In the genomic region with DNA sequence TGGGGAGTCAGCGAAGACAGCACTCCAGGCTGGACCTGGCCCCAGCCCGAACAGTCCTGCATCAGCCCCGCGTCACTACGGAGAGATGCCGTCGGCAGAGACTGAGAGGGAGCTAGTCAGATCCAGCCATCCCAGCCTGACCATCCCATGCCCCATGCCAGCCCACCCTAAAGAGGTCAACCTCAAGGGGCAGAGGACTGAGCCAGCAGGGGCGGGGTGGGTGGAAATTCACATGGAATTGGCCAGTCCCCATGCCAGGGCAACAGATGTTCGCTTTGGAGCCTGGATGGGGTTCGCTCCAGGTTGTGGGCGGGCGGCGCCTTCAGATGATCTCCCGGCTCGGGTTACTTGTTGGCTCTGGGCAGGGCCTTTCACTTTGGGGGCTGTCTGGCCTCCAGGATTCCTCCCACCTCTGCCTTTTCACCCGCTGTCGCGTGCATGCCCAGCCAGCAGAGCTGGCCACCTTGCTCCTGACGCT, we compare ENCODE assay signal across 17 cellular contexts.
DNase-seq lines count a peak whose midpoint lies in the region; ATAC-seq and TF ChIP-seq lines count a peak whose summit lies in the region.
"Had no signal": no experiment of that assay in that cellular context is flagged by ENCODE, and none has a peak within 500 bp of the region (broad histone marks: within the 10 kb centered on the region; RNA-seq: fewer than 3 reads in every experiment).

No MANE protein-coding gene starts in this region.

- intact Hi-C loops in left ventricle myocardium superior (cut with micrococcal nuclease): no loop called here
- intact Hi-C loops in gastrocnemius medialis (cut with DNase I; ENCODE audit: low total_unique reads): loop anchor here (5.0 kb wide), 1 partner anchor 41 kb away; no protein-coding TSS in a partner anchor

- no peak overlapping the region for H3K4me3 ChIP-seq in HEK293 (ENCODE audit: low read depth, low read length)
- no peak overlapping the region for H3K4me3 ChIP-seq in NT2/D1 (ENCODE audit: insufficient read length, low read depth)
- H3K4me3 ChIP-seq in gastrocnemius medialis: peak overlapping the region in 1 of 4 donors; percentile 21
- H3K4me3 ChIP-seq: PC-9 had no signal

- H3K27ac ChIP-seq in HEK293 (ENCODE audit: extremely low read depth, low read depth, low read length) (no peak overlapping the region), gastrocnemius medialis (peak overlapping the region; percentile 44 to 72 (median 66))
- H3K27ac ChIP-seq: PC-9 had no signal

- TF ChIP-seq POLR2A in gastrocnemius medialis (IDR thresholded peaks at IDR 0.05): no peak

- H3K4me1 ChIP-seq in HEK293 (ENCODE audit: control insufficient read depth, insufficient read depth, low read length): 0 out of 2 replicates have a peak, but pooled peaks cover 6% of the 10 kb centered on the region
- peaks cover 33% of the 10 kb centered on the region for H3K4me1 ChIP-seq in NT2/D1 (ENCODE audit: insufficient read depth, insufficient read length)
- H3K4me1 ChIP-seq in gastrocnemius medialis: peaks cover 23 to 34% of the 10 kb centered on the region in 2 donors

- H3K9me3 ChIP-seq in HEK293 (ENCODE audit: control insufficient read depth, insufficient read depth, low read depth, low read length): no peaks in the 10 kb centered on the region
- H3K9me3 ChIP-seq in NT2/D1 (ENCODE audit: insufficient read depth, low read length): peaks cover 9% of the 10 kb centered on the region; the same call in 1 of the 2 replicates
- H3K9me3 ChIP-seq in gastrocnemius medialis: no peaks in the 10 kb centered on the region

- H3K9ac ChIP-seq in NT2/D1 (ENCODE audit: insufficient read length, low read depth): peak overlapping the region; percentile 57

- no peaks in the 10 kb centered on the region for H3K36me3 ChIP-seq in HEK293 (ENCODE audit: control insufficient read depth in 2 of 2, insufficient read depth in 1 of 2, low read length in 2 of 2)
- H3K36me3 ChIP-seq in NT2/D1 (ENCODE audit: insufficient read depth, insufficient read length, low read length): peaks cover 29% of the 10 kb centered on the region
- no peaks in the 10 kb centered on the region for H3K36me3 ChIP-seq in gastrocnemius medialis

- DNase-seq in NT2/D1 (ENCODE audit: low read depth, low spot score): no peak
- DNase-seq in left ventricle myocardium superior: peak; percentile 61
- DNase-seq in gastrocnemius medialis: peak; percentile 17 to 74
- DNase-seq in NCI-H1105 (lab: John Stamatoyannopoulos, UW): no peak
- DNase-seq: activated CD4-positive, alpha-beta T cell treated with anti-CD3 and anti-CD28 coated beads for 36 hours; activated naive CD8-positive, alpha-beta T cell treated with anti-CD3 and anti-CD28 coated beads, Interleukin-2, amount 50 U/mL, for 24 hours; activated T-cell treated with anti-CD3 and anti-CD28 coated beads, Interleukin-2, amount 50 U/mL, for 48 hours; C1 segment of cervical spinal cord; immature natural killer cell; Karpas-422; NCI-H2107; PC-9; stimulated activated naive B cell treated with anti-CD40 and anti-IgM and Interleukin-4, amounts not matched to agents 10 μg/mL and 1 μg/mL and 100 μg/mL, for 72 hours; T-helper 2 cell had no signal

- ATAC-seq in left ventricle myocardium superior (peak; percentile 44), gastrocnemius medialis (peak; percentile 59 to 79), HG02938 (IDR thresholded peaks at IDR 0.05; ENCODE audit: unreplicated experiment) (no peak), GM19023 (IDR thresholded peaks at IDR 0.05; ENCODE audit: unreplicated experiment) (no peak)
- ATAC-seq: activated CD4-positive, alpha-beta T cell treated with anti-CD3 and anti-CD28 coated beads for 36 hours; activated naive CD8-positive, alpha-beta T cell treated with anti-CD3 and anti-CD28 coated beads, Interleukin-2, amount 50 U/mL, for 24 hours; stimulated activated naive B cell treated with anti-CD40 and anti-IgM and Interleukin-4, amounts not matched to agents 10 μg/mL and 1 μg/mL and 100 μg/mL, for 72 hours had no signal

- in situ Hi-C loops in gastrocnemius medialis (cut with MboI; ENCODE audit: low sequenced_read_pairs in 4 of 4): no loop called here

- TF ChIP-seq CTCF in HEK293 (tag by site-specific recombination; IDR thresholded peaks at IDR 0.05) (no peak), gastrocnemius medialis (IDR thresholded peaks at IDR 0.05 in 4 of 5, conservative IDR thresholded peaks at IDR 0.05 in 1 of 5) (no peak)

- CTCF ChIA-PET in HEK293 (lab: Yijun Ruan, JAX): interaction anchor here (0.7 to 3.3 kb wide), 2 partner anchors 29 to 303 kb away, joined by 4 to 18 read pairs; no protein-coding TSS in a partner anchor

- POLR2A ChIA-PET in HEK293 (lab: Yijun Ruan, JAX): no interaction called here

- H3K27me3 ChIP-seq in NT2/D1 (ENCODE audit: insufficient read depth, insufficient read length): no peaks in the 10 kb centered on the region
- H3K27me3 ChIP-seq in gastrocnemius medialis: no peaks in the 10 kb centered on the region

TF ChIP-seq in HEK293, 187 proteins besides CTCF, POLR2A, EP300 and RAD21:
- no peak for TF ChIP-seq ZNF677 (tag by site-specific recombination; IDR thresholded peaks at IDR 0.05)
- TF ChIP-seq ZNF148 (tag by site-specific recombination; IDR thresholded peaks at IDR 0.05; ENCODE audit: borderline replicate concordance): no peak
- TF ChIP-seq ZNF626 (tag by site-specific recombination; IDR thresholded peaks at IDR 0.05): no peak
- no peak for TF ChIP-seq HIC1 (tag by site-specific recombination; IDR thresholded peaks at IDR 0.05)
- peak; percentile 91 for TF ChIP-seq ZFHX2 (tag by site-specific recombination; conservative IDR thresholded peaks at IDR 0.05)
- peak; percentile 70 for TF ChIP-seq KLF1 (tag by site-specific recombination; IDR thresholded peaks at IDR 0.05)
- TF ChIP-seq ZNF266 (tag by site-specific recombination; IDR thresholded peaks at IDR 0.05; ENCODE audit: low read depth): no peak
- peak; percentile 90 for TF ChIP-seq EGR2 (tag by site-specific recombination; IDR thresholded peaks at IDR 0.05; ENCODE audit: low read depth)
- TF ChIP-seq ZFP69B (tag by site-specific recombination; IDR thresholded peaks at IDR 0.05): no peak

Comparison
In these comparisons a context has a peak if more than half of its experiments do, and no peak if none do; other contexts are left out.
1. DNase-seq: peak in left ventricle myocardium superior (single experiment) and gastrocnemius medialis (2 of 2); none in NT2/D1 (single experiment) and NCI-H1105 (single experiment).
2. ATAC-seq: peak in left ventricle myocardium superior (single experiment) and gastrocnemius medialis (2 of 2); none in HG02938 (single experiment) and GM19023 (single experiment).